Comparison of ENCODE assay signal across 13 cellular contexts in genomic region chr22:29342577-29343312, GRCh38. TPM values are rescaled to one million over a fixed set of nuclear protein-coding genes. Genes with fewer than 3 reads are reported as not detected.
DNase-seq lines count a peak whose midpoint lies in the region; ATAC-seq and TF ChIP-seq lines count a peak whose summit lies in the region.
"Had no signal": no experiment of that assay in that cellular context is flagged by ENCODE, and none has a peak within 500 bp of the region (broad histone marks: within the 10 kb centered on the region; RNA-seq: fewer than 3 reads in every experiment).

No MANE protein-coding gene starts in this region.

- H4K5ac ChIP-seq in H9 (ENCODE audit: insufficient read length, low read depth, low read length): no peak overlapping the region

- H3K4me1 Mint-ChIP-seq in H9: no peaks in the 10 kb centered on the region
- H3K4me1 Mint-ChIP-seq in activated CD8-positive, alpha-beta memory T cell treated with anti-CD3 and anti-CD28 coated beads, Interleukin-2, amount 10 ng/mL, durations not matched to agents 7 days and 5 days: peaks cover 2% of the 10 kb centered on the region
- H3K4me1 Mint-ChIP-seq: CD8-positive, alpha-beta memory T cell had no signal

- no peak overlapping the region for H3K14ac ChIP-seq in H9 (ENCODE audit: insufficient read depth, low read length)

- no peak overlapping the region for H2BK20ac ChIP-seq in H9 (ENCODE audit: low read depth, low read length, poor library complexity, severe bottlenecking)

- peaks cover 74% of the 10 kb centered on the region for H3K4me1 ChIP-seq in BLaER1
- no peaks in the 10 kb centered on the region for H3K4me1 ChIP-seq in H9 (ENCODE audit: insufficient read depth, low read length)
- peaks cover 41% of the 10 kb centered on the region for H3K4me1 ChIP-seq in body of pancreas
- H3K4me1 ChIP-seq in lower lobe of right lung: peaks cover 9% of the 10 kb centered on the region

- H2AFZ ChIP-seq in H9 (ENCODE audit: low read length): no peak overlapping the region

- H3K9me3 ChIP-seq in BLaER1 (no peaks in the 10 kb centered on the region), H9 (ENCODE audit: control insufficient read depth, low read depth, low read length) (no peaks in the 10 kb centered on the region), body of pancreas (no peaks in the 10 kb centered on the region), lower lobe of right lung (no peaks in the 10 kb centered on the region)
- H3K9me3 ChIP-seq: adrenal gland had no signal

- H3K23me2 ChIP-seq in H9 (ENCODE audit: insufficient read length, low read depth, low read length, poor library complexity, severe bottlenecking): no peaks in the 10 kb centered on the region

- peaks cover 23% of the 10 kb centered on the region; the same call in 1 of the 2 replicates for H4K20me1 ChIP-seq in BLaER1
- H4K20me1 ChIP-seq in H9 (ENCODE audit: control insufficient read depth, insufficient read depth, insufficient read length): no peaks in the 10 kb centered on the region

- no peak overlapping the region for H3K4ac ChIP-seq in H9 (ENCODE audit: low read depth, low read length)

- no peak overlapping the region; a peak in 1 of 5 replicates for H3K4me3 Mint-ChIP-seq in H9
- no peak overlapping the region for H3K4me3 Mint-ChIP-seq in activated CD8-positive, alpha-beta memory T cell treated with anti-CD3 and anti-CD28 coated beads, Interleukin-2, amount 10 ng/mL, durations not matched to agents 7 days and 5 days
- H3K4me3 Mint-ChIP-seq: CD8-positive, alpha-beta memory T cell; natural killer cell treated with Interleukin-12 subunit alpha and Interleukin-12 subunit beta and Interleukin-15 and Interleukin-18, amount 100 ng/mL, for 72 hours had no signal

- TF ChIP-seq CTCF in H9 (conservative IDR thresholded peaks at IDR 0.05) (no peak), body of pancreas (IDR thresholded peaks at IDR 0.05) (no peak), lower lobe of right lung (IDR thresholded peaks at IDR 0.05) (no peak)

- H3K56ac ChIP-seq in H9 (ENCODE audit: insufficient read length, low read depth, low read length): no peak overlapping the region

- H3K9ac ChIP-seq in BLaER1 (peak overlapping the region; percentile 38; the same call in 1 of the 2 replicates), H9 (ENCODE audit: extremely low read depth, insufficient read length, low read length) (no peak overlapping the region)

- CTCF ChIA-PET in activated CD8-positive, alpha-beta memory T cell treated with anti-CD3 and anti-CD28 coated beads, Interleukin-2, amount 10 ng/mL, durations not matched to agents 7 days and 5 days (lab: Charles Lee): no interaction called here

- H2BK5ac ChIP-seq in H9 (ENCODE audit: insufficient read length, low read length): no peak overlapping the region

- H3K27ac ChIP-seq in BLaER1 (peak overlapping the region; percentile 78), H9 (ENCODE audit: insufficient read length, low read depth, low read length) (no peak overlapping the region), body of pancreas (peak overlapping the region; percentile 56 to 85 (median 80)), lower lobe of right lung (no peak overlapping the region)

- H3K27ac Mint-ChIP-seq in H9: peak overlapping the region in 2 of 3 experiments; percentile 57 to 64; a peak in 4 of 7 replicates
- no peak overlapping the region for H3K27ac Mint-ChIP-seq in activated CD8-positive, alpha-beta memory T cell treated with anti-CD3 and anti-CD28 coated beads, Interleukin-2, amount 10 ng/mL, durations not matched to agents 7 days and 5 days
- H3K27ac Mint-ChIP-seq: natural killer cell treated with Interleukin-12 subunit alpha and Interleukin-12 subunit beta and Interleukin-15 and Interleukin-18, amount 100 ng/mL, for 72 hours had no signal

- H3K18ac ChIP-seq in H9 (ENCODE audit: insufficient read length, low read depth, low read length): no peak overlapping the region

- H3K23ac ChIP-seq in H9 (ENCODE audit: insufficient read length, low read depth, low read length): no peak overlapping the region

- no peak overlapping the region for H2BK15ac ChIP-seq in H9 (ENCODE audit: low read depth, low read length)

- H4K91ac ChIP-seq in H9 (ENCODE audit: insufficient read length, low read depth, low read length): no peak overlapping the region

- H3K9me3 Mint-ChIP-seq in H9: no peaks in the 10 kb centered on the region
- no peaks in the 10 kb centered on the region for H3K9me3 Mint-ChIP-seq in activated CD8-positive, alpha-beta memory T cell treated with anti-CD3 and anti-CD28 coated beads, Interleukin-2, amount 10 ng/mL, durations not matched to agents 7 days and 5 days (ENCODE audit: low read depth)
- H3K9me3 Mint-ChIP-seq: CD8-positive, alpha-beta memory T cell; natural killer cell treated with Interleukin-12 subunit alpha and Interleukin-12 subunit beta and Interleukin-15 and Interleukin-18, amount 100 ng/mL, for 72 hours had no signal

- no CpG with 5 or more reads among the region's 10 CpGs for whole genome bisulfite sequencing in H9 (ENCODE audit: extremely low coverage, insufficient read length, low lambda C conversion rate)
- WGBS in body of pancreas, 2 donors: 47% methylated on average over 7 to 10 of the region's 10 CpGs

- no peak overlapping the region for H3K4me3 ChIP-seq in BLaER1
- no peak overlapping the region for H3K4me3 ChIP-seq in body of pancreas
- no peak overlapping the region for H3K4me3 ChIP-seq in lower lobe of right lung
- H3K4me3 ChIP-seq: adrenal gland had no signal

- no peak for TF ChIP-seq POLR2A in body of pancreas (IDR thresholded peaks at IDR 0.05)

- H2BK12ac ChIP-seq in H9 (ENCODE audit: insufficient read length, low read depth, low read length): no peak overlapping the region

- no peak overlapping the region for H2BK120ac ChIP-seq in H9 (ENCODE audit: low read depth, low read length, poor library complexity, severe bottlenecking)

- intact Hi-C loops in body of pancreas (cut with DNase I): no loop called here
- intact Hi-C loops in lower lobe of right lung (cut with DNase I): no loop called here

- H2AK5ac ChIP-seq in H9 (ENCODE audit: insufficient read length, low read length): no peak overlapping the region

- peaks cover 25 to 88% (median 50%) of the 10 kb centered on the region in 3 experiments; a peak in 6 of 7 replicates for H3K36me3 Mint-ChIP-seq in H9 (ENCODE audit: insufficient read depth in 1 of 3, low read depth in 3 of 3)
- H3K36me3 Mint-ChIP-seq in activated CD8-positive, alpha-beta memory T cell treated with anti-CD3 and anti-CD28 coated beads, Interleukin-2, amount 10 ng/mL, durations not matched to agents 7 days and 5 days: peaks cover 23% of the 10 kb centered on the region

- no peaks in the 10 kb centered on the region for H3K79me1 ChIP-seq in H9 (ENCODE audit: insufficient read depth, low read depth, low read length, poor library complexity, severe bottlenecking)

- no peaks in the 10 kb centered on the region for H3K79me2 ChIP-seq in H9 (ENCODE audit: insufficient read depth, low read length)

- H3K27me3 ChIP-seq in BLaER1: no peaks in the 10 kb centered on the region
- no peaks in the 10 kb centered on the region for H3K27me3 ChIP-seq in H9 (ENCODE audit: insufficient read depth, low read length)
- no peaks in the 10 kb centered on the region for H3K27me3 ChIP-seq in body of pancreas
- no peaks in the 10 kb centered on the region for H3K27me3 ChIP-seq in lower lobe of right lung (ENCODE audit: low read depth)
- H3K27me3 ChIP-seq: adrenal gland had no signal

- no peaks in the 10 kb centered on the region for H3K27me3 Mint-ChIP-seq in H9 (ENCODE audit: low read depth)
- no peaks in the 10 kb centered on the region for H3K27me3 Mint-ChIP-seq in activated CD8-positive, alpha-beta memory T cell treated with anti-CD3 and anti-CD28 coated beads, Interleukin-2, amount 10 ng/mL, durations not matched to agents 7 days and 5 days
- H3K27me3 Mint-ChIP-seq: CD8-positive, alpha-beta memory T cell; natural killer cell treated with Interleukin-12 subunit alpha and Interleukin-12 subunit beta and Interleukin-15 and Interleukin-18, amount 100 ng/mL, for 72 hours had no signal

- H3T11ph ChIP-seq in H9 (ENCODE audit: low read length): no peak overlapping the region

- H3K36me3 ChIP-seq in BLaER1: peaks cover 86% of the 10 kb centered on the region
- peaks cover 4 to 18% of the 10 kb centered on the region in 2 donors for H3K36me3 ChIP-seq in body of pancreas (replicated peaks in 1 of 2; ENCODE audit: insufficient read depth in 1 of 2, low read depth in 2 of 2)
- H3K36me3 ChIP-seq in lower lobe of right lung: peaks cover 99% of the 10 kb centered on the region

- ATAC-seq in body of pancreas (peak; percentile 74), lower lobe of right lung (peak; percentile 13), HG02973 (IDR thresholded peaks at IDR 0.05; ENCODE audit: unreplicated experiment) (no peak)
- no peak for ATAC-seq in activated CD8-positive, alpha-beta memory T cell treated with anti-CD3 and anti-CD28 coated beads, Interleukin-2, amount 10 ng/mL, durations not matched to agents 7 days and 5 days

- H3K4me2 ChIP-seq in BLaER1: peak overlapping the region; percentile 77
- no peak overlapping the region for H3K4me2 ChIP-seq in H9 (ENCODE audit: insufficient read depth, insufficient read length, low read length)

- H4K8ac ChIP-seq in H9 (replicated peaks; ENCODE audit: insufficient read length, low read depth, low read length): no peak overlapping the region

- no peak for DNase-seq in H9
- peak; percentile 66 to 84 (median 83) for DNase-seq in body of pancreas
- DNase-seq in lower lobe of right lung: no peak
- DNase-seq in activated CD8-positive, alpha-beta memory T cell treated with anti-CD3 and anti-CD28 coated beads, Interleukin-2, amount 10 ng/mL, durations not matched to agents 7 days and 5 days: no peak
- no peak for DNase-seq in cerebellar cortex (ENCODE audit: low spot score)
- no peak for DNase-seq in kidney tubule cell (ENCODE audit: low spot score)
- DNase-seq: CD8-positive, alpha-beta memory T cell; GOT3; SIG-M5 had no signal

RNA-seq across cellular contexts. Expression of gene RASL10A, which starts 27.2 kb away (rescaled TPM):
- total RNA-seq in H9 (2021) (0.90 and 0.92 TPM in 2 replicates), body of pancreas (under 1 TPM in 1 of 2 donors, not detected in 1; 0.78 TPM), lower lobe of right lung (0.83 TPM)
- under 1 TPM; 0.63 to 0.70 TPM for total RNA-seq in activated CD8-positive, alpha-beta memory T cell treated with anti-CD3 and anti-CD28 coated beads, Interleukin-2, amount 10 ng/mL, durations not matched to agents 7 days and 5 days
- total RNA-seq: CD8-positive, alpha-beta memory T cell had no signal

RNA-seq across cellular contexts. Expression of gene GAS2L1, which starts 36.3 kb away (rescaled TPM):
- 8.0 and 8.1 TPM in 2 replicates for total RNA-seq in H9 (2021)
- total RNA-seq in body of pancreas: 10 to 100 TPM; 15.8 to 19.2 TPM
- 29.9 TPM for total RNA-seq in lower lobe of right lung
- total RNA-seq in activated CD8-positive, alpha-beta memory T cell treated with anti-CD3 and anti-CD28 coated beads, Interleukin-2, amount 10 ng/mL, durations not matched to agents 7 days and 5 days: 10 to 100 TPM; 12.0 to 16.9 TPM

RNA-seq across cellular contexts. Expression of gene AP1B1, which starts 45.6 kb away (rescaled TPM):
- total RNA-seq in H9 (2021) (64.0 and 67.4 TPM in 2 replicates), body of pancreas (10 to 100 TPM; 45.5 to 66.9 TPM), lower lobe of right lung (70.3 TPM)
- total RNA-seq in activated CD8-positive, alpha-beta memory T cell treated with anti-CD3 and anti-CD28 coated beads, Interleukin-2, amount 10 ng/mL, durations not matched to agents 7 days and 5 days: 10 to 100 TPM; 82.9 to 90.8 TPM

Comparison
In these comparisons a context has a peak if more than half of its experiments do, and no peak if none do; other contexts are left out.
1. H3K27ac ChIP-seq: peak in BLaER1 (single experiment) and body of pancreas (4 of 4); none in H9 (single experiment) and lower lobe of right lung (single experiment).
2. DNase-seq: peak in body of pancreas (4 of 4); none in H9 (single experiment), lower lobe of right lung (single experiment), activated CD8-positive, alpha-beta memory T cell treated with anti-CD3 and anti-CD28 coated beads, Interleukin-2, amount 10 ng/mL, durations not matched to agents 7 days and 5 days (single experiment), cerebellar cortex (single experiment) and kidney tubule cell (single experiment).
3. ATAC-seq: peak in body of pancreas (single experiment) and lower lobe of right lung (2 of 2); none in HG02973 (single experiment) and activated CD8-positive, alpha-beta memory T cell treated with anti-CD3 and anti-CD28 coated beads, Interleukin-2, amount 10 ng/mL, durations not matched to agents 7 days and 5 days (single experiment).